Comparison of ENCODE assay signal across 15 cellular contexts in the genomic region with DNA sequence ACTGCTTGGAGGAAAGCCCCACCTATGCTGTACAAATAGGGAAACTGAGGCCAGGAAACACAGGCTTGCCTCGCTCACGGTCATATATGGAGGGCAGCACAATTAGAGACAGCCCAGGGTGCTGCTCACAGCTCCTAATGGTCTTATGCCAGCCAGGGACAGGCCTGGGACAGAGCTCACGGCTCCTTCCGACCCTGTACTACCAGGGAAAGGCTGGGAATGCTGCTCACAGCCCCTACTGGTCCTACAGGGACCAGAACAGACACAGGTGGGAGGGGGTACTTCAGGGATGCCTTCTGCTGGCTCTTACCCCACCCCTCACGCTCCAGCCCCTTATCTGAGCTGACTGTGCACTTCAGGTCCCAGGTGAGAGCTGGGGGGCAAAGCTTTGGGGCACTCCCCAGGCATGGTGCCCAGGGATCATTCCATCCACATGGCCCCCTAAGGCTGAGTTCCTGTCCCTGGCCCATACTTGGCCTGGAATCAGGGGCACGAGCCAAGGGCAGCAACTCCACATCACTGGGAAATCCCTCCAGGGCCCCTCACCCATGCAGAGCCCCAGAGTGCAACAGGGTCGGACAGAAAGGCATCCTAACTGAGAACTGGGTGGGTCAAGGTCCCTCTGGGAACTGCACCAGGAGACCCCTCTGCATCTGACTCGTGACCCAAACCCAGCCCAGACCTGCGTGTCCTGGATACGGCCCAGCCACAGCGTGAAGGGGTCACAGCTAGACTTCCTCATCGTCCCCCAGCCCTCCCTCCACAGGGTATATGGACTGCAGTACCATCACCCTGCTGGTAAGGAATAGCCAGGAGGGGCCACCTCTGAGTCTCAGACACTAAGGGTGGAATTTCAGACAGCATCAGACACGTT. TPM values are rescaled to one million over a fixed set of nuclear protein-coding genes. Genes with fewer than 3 reads are reported as not detected.
DNase-seq lines count a peak whose midpoint lies in the region; ATAC-seq and TF ChIP-seq lines count a peak whose summit lies in the region.
"Had no signal": no experiment of that assay in that cellular context is flagged by ENCODE, and none has a peak within 500 bp of the region (broad histone marks: within the 10 kb centered on the region; RNA-seq: fewer than 3 reads in every experiment).

No MANE protein-coding gene starts in this region.

- H3K36me3 Mint-ChIP-seq in type B pancreatic cell: no peaks in the 10 kb centered on the region
- H3K36me3 Mint-ChIP-seq: naive thymus-derived CD8-positive, alpha-beta T cell; stimulated activated memory B cell treated with anti-CD40 and anti-IgM and Interleukin-4, amounts not matched to agents 10 μg/mL and 1 μg/mL and 100 μg/mL, for 72 hours had no signal

- no peaks in the 10 kb centered on the region for H3F3A ChIP-seq in PC-3 (ENCODE audit: low read length, unreplicated experiment)

- H3K79me2 ChIP-seq in PC-3 (ENCODE audit: low read length): peaks cover 22% of the 10 kb centered on the region
- peaks cover 71% of the 10 kb centered on the region for H3K79me2 ChIP-seq in fibroblast of lung (ENCODE audit: control insufficient read depth, insufficient read depth, low read length)

- no peaks in the 10 kb centered on the region for H3K36me3 ChIP-seq in PC-3 (ENCODE audit: low read depth, low read length)
- peaks cover 31% of the 10 kb centered on the region for H3K36me3 ChIP-seq in adipocyte (ENCODE audit: control insufficient read depth, insufficient read depth, low read length, severe bottlenecking)
- H3K36me3 ChIP-seq in fibroblast of lung (ENCODE audit: control insufficient read depth, insufficient read depth, low read length): peaks cover 26% of the 10 kb centered on the region
- H3K36me3 ChIP-seq in skeletal muscle tissue (ENCODE audit: control insufficient read depth in 3 of 3, insufficient read depth in 3 of 3, low read length in 3 of 3): peaks cover 24 to 31% (median 26%) of the 10 kb centered on the region in 3 donors

- H3K4me1 Mint-ChIP-seq in type B pancreatic cell (ENCODE audit: unreplicated experiment): peaks cover 15% of the 10 kb centered on the region

- H3K27ac ChIP-seq in PC-3 (ENCODE audit: low read length): no peak overlapping the region
- H3K27ac ChIP-seq in fibroblast of lung (ENCODE audit: insufficient read depth, low read length): no peak overlapping the region
- H3K27ac ChIP-seq in skeletal muscle tissue (ENCODE audit: low read depth, low read length): no peak overlapping the region
- H3K27ac ChIP-seq: C4-2B, GM23248 had no signal

- H3K9me2 ChIP-seq in PC-3 (replicated peaks; ENCODE audit: low read length): no peaks in the 10 kb centered on the region

- intact Hi-C loops in PC-3 (cut with micrococcal nuclease): no loop called here

- H2AFZ ChIP-seq in PC-3 (ENCODE audit: low read length) (no peak overlapping the region), fibroblast of lung (ENCODE audit: low read length) (no peak overlapping the region)
- H2AFZ ChIP-seq: GM23248 had no signal

- no peak overlapping the region for H3K27ac Mint-ChIP-seq in type B pancreatic cell
- H3K27ac Mint-ChIP-seq: activated CD4-positive, alpha-beta memory T cell treated with anti-CD3 and anti-CD28 coated beads, Interleukin-2, amount 10 ng/mL, durations not matched to agents 7 days and 5 days; activated naive CD4-positive, alpha-beta T cell treated with anti-CD3 and anti-CD28 coated beads for 36 hours; stimulated activated memory B cell treated with anti-CD40 and anti-IgM and Interleukin-4, amounts not matched to agents 10 μg/mL and 1 μg/mL and 100 μg/mL, for 72 hours had no signal

- H3K9me3 ChIP-seq in PC-3 (ENCODE audit: low read length): no peaks in the 10 kb centered on the region
- no peaks in the 10 kb centered on the region for H3K9me3 ChIP-seq in adipocyte (ENCODE audit: control insufficient read depth, low read length)
- no peaks in the 10 kb centered on the region for H3K9me3 ChIP-seq in fibroblast of lung (ENCODE audit: control insufficient read depth, insufficient read depth, low read depth, low read length)
- no peaks in the 10 kb centered on the region for H3K9me3 ChIP-seq in skeletal muscle tissue (ENCODE audit: control insufficient read depth in 3 of 3, low read length in 3 of 3)

- no peak overlapping the region for H3K9ac ChIP-seq in PC-3 (ENCODE audit: low read length)
- H3K9ac ChIP-seq in adipocyte (ENCODE audit: low read length): peak overlapping the region; percentile 55
- no peak overlapping the region for H3K9ac ChIP-seq in fibroblast of lung (ENCODE audit: insufficient read depth, low read length)
- H3K9ac ChIP-seq in skeletal muscle tissue (ENCODE audit: low read depth in 1 of 3, low read length in 3 of 3): peak overlapping the region in 2 of 3 donors; percentile 50 to 59
- H3K9ac ChIP-seq: GM23248 had no signal

- no peak overlapping the region for H3K4me3 ChIP-seq in PC-3 (ENCODE audit: low read length)
- H3K4me3 ChIP-seq in adipocyte (ENCODE audit: low read length): no peak overlapping the region
- no peak overlapping the region for H3K4me3 ChIP-seq in fibroblast of lung (replicated peaks in 1 of 4; ENCODE audit: control extremely low read depth in 1 of 4, insufficient read depth in 1 of 4, low read depth in 3 of 4, low read length in 4 of 4)
- no peak overlapping the region for H3K4me3 ChIP-seq in skeletal muscle tissue (ENCODE audit: low read length in 3 of 3)
- H3K4me3 ChIP-seq: GM23248 had no signal

- ATAC-seq in PC-3: 0 out of 2 replicates have a peak, but pooled peaks have one; percentile 30
- no peak for ATAC-seq in HG03457 (IDR thresholded peaks at IDR 0.05; ENCODE audit: unreplicated experiment)
- ATAC-seq in HG03159 (IDR thresholded peaks at IDR 0.05; ENCODE audit: unreplicated experiment): no peak

- no peaks in the 10 kb centered on the region for H3K9me3 Mint-ChIP-seq in type B pancreatic cell
- H3K9me3 Mint-ChIP-seq: activated CD4-positive, alpha-beta memory T cell treated with anti-CD3 and anti-CD28 coated beads, Interleukin-2, amount 10 ng/mL, durations not matched to agents 7 days and 5 days; activated naive CD4-positive, alpha-beta T cell treated with anti-CD3 and anti-CD28 coated beads for 36 hours; naive thymus-derived CD8-positive, alpha-beta T cell; stimulated activated memory B cell treated with anti-CD40 and anti-IgM and Interleukin-4, amounts not matched to agents 10 μg/mL and 1 μg/mL and 100 μg/mL, for 72 hours had no signal

- CTCF ChIA-PET in PC-3 (lab: Charles Lee): interaction anchor here (1.1 to 1.3 kb wide), 2 partner anchors 13 to 30 kb away, joined by 7 to 14 read pairs; a partner anchor contains a TSS

- peaks cover 20% of the 10 kb centered on the region for H3K4me1 ChIP-seq in PC-3 (ENCODE audit: insufficient read depth, low read length)
- H3K4me1 ChIP-seq in adipocyte (ENCODE audit: control insufficient read depth, insufficient read depth, low read length): peaks cover 56% of the 10 kb centered on the region
- peaks cover 51% of the 10 kb centered on the region for H3K4me1 ChIP-seq in fibroblast of lung (ENCODE audit: control insufficient read depth, extremely low read depth, insufficient read depth, low read length)
- H3K4me1 ChIP-seq in skeletal muscle tissue (ENCODE audit: control insufficient read depth in 3 of 3, insufficient read depth in 3 of 3, low read length in 3 of 3): peaks cover 66 to 86% (median 86%) of the 10 kb centered on the region in 3 donors

- DNase-seq in PC-3 (no peak), adipocyte (ENCODE audit: low read depth) (no peak), fibroblast of lung (ENCODE audit: low read depth in 2 of 2) (no peak), NCI-H446 treated with DMSO at 0.1 percent for 48 hours (lab: John Stamatoyannopoulos, UW) (no peak), type B pancreatic cell (ENCODE audit: extremely low spot score, unreplicated experiment) (no peak)
- DNase-seq: NCI-H1105 had no signal

- H3K27me3 ChIP-seq in PC-3 (ENCODE audit: low read length) (no peaks in the 10 kb centered on the region), adipocyte (replicated peaks; ENCODE audit: control insufficient read depth, insufficient read depth, low read length) (no peaks in the 10 kb centered on the region), fibroblast of lung (ENCODE audit: control insufficient read depth, insufficient read depth, low read length) (no peaks in the 10 kb centered on the region), skeletal muscle tissue (ENCODE audit: control insufficient read depth in 3 of 3, insufficient read depth in 3 of 3, low read length in 3 of 3) (no peaks in the 10 kb centered on the region)

- no TSS peak for BruUV-seq in PC-3 (replicated peaks; lab: Mats Ljungman, UMichigan)

- no peaks in the 10 kb centered on the region for H3K27me3 Mint-ChIP-seq in type B pancreatic cell

- H3K4me2 ChIP-seq in PC-3 (ENCODE audit: low read length) (no peak overlapping the region), fibroblast of lung (ENCODE audit: extremely low read depth, insufficient read depth, low read length) (peak overlapping the region; percentile 23)

- POLR2A ChIA-PET in PC-3 (lab: Charles Lee; ENCODE audit: unreplicated experiment): no interaction called here

- TF ChIP-seq CTCF in PC-3 (conservative IDR thresholded peaks at IDR 0.05; ENCODE audit: low read depth, low read length): no peak
- TF ChIP-seq CTCF in fibroblast of lung (conservative IDR thresholded peaks at IDR 0.05 in 1 of 2, IDR thresholded peaks at IDR 0.05 in 1 of 2; ENCODE audit: low read depth in 1 of 2, low read length in 2 of 2): no peak
- no peak for TF ChIP-seq CTCF in type B pancreatic cell (conservative IDR thresholded peaks at IDR 0.05)

- no peak overlapping the region for H3K4me3 Mint-ChIP-seq in type B pancreatic cell
- H3K4me3 Mint-ChIP-seq: activated CD4-positive, alpha-beta memory T cell treated with anti-CD3 and anti-CD28 coated beads, Interleukin-2, amount 10 ng/mL, durations not matched to agents 7 days and 5 days; activated naive CD4-positive, alpha-beta T cell treated with anti-CD3 and anti-CD28 coated beads for 36 hours; naive thymus-derived CD8-positive, alpha-beta T cell; stimulated activated memory B cell treated with anti-CD40 and anti-IgM and Interleukin-4, amounts not matched to agents 10 μg/mL and 1 μg/mL and 100 μg/mL, for 72 hours had no signal

- no peaks in the 10 kb centered on the region for H4K20me1 ChIP-seq in PC-3 (ENCODE audit: low read length)
- H4K20me1 ChIP-seq in fibroblast of lung (ENCODE audit: control insufficient read depth, extremely low read depth, insufficient read depth, low read length): no peaks in the 10 kb centered on the region

RNA-seq across cellular contexts. Expression of a gene that starts 5.9 kb away (rescaled TPM):
- total RNA-seq in PC-3 (2014; rRNA removed) (23.3 and 26.3 TPM in 2 replicates), fibroblast of lung (32.9 and 53.8 TPM in 2 replicates), skeletal muscle tissue (19.8 TPM), type B pancreatic cell (ENCODE audit: low replicate concordance) (25.3 and 27.3 TPM in 2 replicates)
- 40.5 and 54.6 TPM in 2 replicates for polyA plus RNA-seq in fibroblast of lung
- polyA plus RNA-seq in fibroblast of lung (2012): 50.5 and 62.0 TPM in 2 replicates
- polyA minus RNA-seq in fibroblast of lung (ENCODE audit: low replicate concordance): 157 and 246 TPM in 2 replicates
- total RNA-seq: naive thymus-derived CD8-positive, alpha-beta T cell had no signal

RNA-seq across cellular contexts. Expression of a gene that starts 11.5 kb away (rescaled TPM):
- total RNA-seq in PC-3 (2014; rRNA removed): 147 and 175 TPM in 2 replicates
- total RNA-seq in fibroblast of lung: 256 and 268 TPM in 2 replicates
- 45.4 and 49.3 TPM in 2 replicates for polyA plus RNA-seq in fibroblast of lung
- 84.4 and 112 TPM in 2 replicates for polyA plus RNA-seq in fibroblast of lung (2012)
- polyA minus RNA-seq in fibroblast of lung (ENCODE audit: low replicate concordance): 42.7 and 46.1 TPM in 2 replicates
- total RNA-seq in skeletal muscle tissue: 72.0 TPM
- total RNA-seq in type B pancreatic cell (ENCODE audit: low replicate concordance): 38.0 and 40.0 TPM in 2 replicates

RNA-seq across cellular contexts. Expression of a gene that starts 12.9 kb away (rescaled TPM):
- total RNA-seq in PC-3 (2014; rRNA removed) (45.8 and 62.2 TPM in 2 replicates), fibroblast of lung (14.6 and 20.5 TPM in 2 replicates), skeletal muscle tissue (16.2 TPM), type B pancreatic cell (ENCODE audit: low replicate concordance) (38.5 and 48.7 TPM in 2 replicates)
- 25.9 and 49.4 TPM in 2 replicates for polyA plus RNA-seq in fibroblast of lung
- polyA plus RNA-seq in fibroblast of lung (2012): 29.6 and 57.8 TPM in 2 replicates
- polyA minus RNA-seq in fibroblast of lung (ENCODE audit: low replicate concordance): 21.1 and 31.3 TPM in 2 replicates

RNA-seq across cellular contexts. Expression of a gene that starts 13.1 kb away (rescaled TPM):
- 20.3 and 30.2 TPM in 2 replicates for total RNA-seq in PC-3 (2014; rRNA removed)
- 2.6 and 3.3 TPM in 2 replicates for total RNA-seq in fibroblast of lung
- 12.9 and 27.3 TPM in 2 replicates for polyA plus RNA-seq in fibroblast of lung
- 9.9 and 19.7 TPM in 2 replicates for polyA plus RNA-seq in fibroblast of lung (2012)
- 8.0 TPM in 1 of 2 replicates, not detected in the other for polyA minus RNA-seq in fibroblast of lung (ENCODE audit: low replicate concordance)
- 4.2 TPM for total RNA-seq in skeletal muscle tissue
- 12.6 and 17.6 TPM in 2 replicates for total RNA-seq in type B pancreatic cell (ENCODE audit: low replicate concordance)

Comparison
In these comparisons a context has a peak if more than half of its experiments do, and no peak if none do; other contexts are left out.
1. H3K9ac ChIP-seq: peak in adipocyte (single experiment) and skeletal muscle tissue (2 of 3); none in PC-3 (single experiment) and fibroblast of lung (single experiment).